ENCODE assay signal across 19 cellular contexts in genomic region chr17:5536831-5537230, GRCh38. TPM values are rescaled to one million over a fixed set of nuclear protein-coding genes. Genes with fewer than 3 reads are reported as not detected.
DNase-seq lines count a peak whose midpoint lies in the region; ATAC-seq, FAIRE-seq and TF ChIP-seq lines count a peak whose summit lies in the region.
"Had no signal": no experiment of that assay in that cellular context is flagged by ENCODE, and none has a peak within 500 bp of the region (broad histone marks: within the 10 kb centered on the region; RNA-seq: fewer than 3 reads in every experiment).

No MANE protein-coding gene starts in this region.

- peaks cover 53% of the 10 kb centered on the region for H3K36me3 ChIP-seq in upper lobe of right lung
- peaks cover 18 to 96% (median 30%) of the 10 kb centered on the region in 3 experiments for H3K36me3 ChIP-seq in naive thymus-derived CD4-positive, alpha-beta T cell (ENCODE audit: control insufficient read depth in 2 of 3, insufficient read depth in 3 of 3, low read length in 3 of 3)

- H3K9me3 Mint-ChIP-seq in activated naive CD4-positive, alpha-beta T cell treated with anti-CD3 and anti-CD28 coated beads, Interleukin-2, amount 10 ng/mL, durations not matched to agents 7 days and 5 days = no peaks in the 10 kb centered on the region
- H3K9me3 Mint-ChIP-seq in activated naive CD4-positive, alpha-beta T cell treated with anti-CD3 and anti-CD28 coated beads for 36 hours = no peaks in the 10 kb centered on the region
- H3K9me3 Mint-ChIP-seq in naive thymus-derived CD4-positive, alpha-beta T cell = no peaks in the 10 kb centered on the region

- no peaks in the 10 kb centered on the region for H3K4me1 Mint-ChIP-seq in activated naive CD4-positive, alpha-beta T cell treated with anti-CD3 and anti-CD28 coated beads, Interleukin-2, amount 10 ng/mL, durations not matched to agents 7 days and 5 days
- H3K4me1 Mint-ChIP-seq in activated naive CD4-positive, alpha-beta T cell treated with anti-CD3 and anti-CD28 coated beads for 36 hours (ENCODE audit: low read depth) = no peaks in the 10 kb centered on the region
- H3K4me1 Mint-ChIP-seq in T-helper 17 cell = peaks cover 8% of the 10 kb centered on the region
- H3K4me1 Mint-ChIP-seq in naive thymus-derived CD4-positive, alpha-beta T cell = peaks cover 0 to 2% (median 0%) of the 10 kb centered on the region in 7 donors

- no peak overlapping the region for H3K27ac ChIP-seq in upper lobe of right lung
- no peak overlapping the region for H3K27ac ChIP-seq in naive thymus-derived CD4-positive, alpha-beta T cell (ENCODE audit: low read depth, low read length)
- H3K27ac ChIP-seq: HL-60 had no signal

- no peak for ATAC-seq in T-helper 17 cell
- no peak for ATAC-seq in upper lobe of right lung
- ATAC-seq in HG03342 (IDR thresholded peaks at IDR 0.05; ENCODE audit: unreplicated experiment) = no peak
- ATAC-seq in naive thymus-derived CD4-positive, alpha-beta T cell = no peak
- ATAC-seq: GM12878, K562 had no signal

- no peaks in the 10 kb centered on the region for H3K9me3 ChIP-seq in T-helper 17 cell (ENCODE audit: control insufficient read depth, low read length, poor library complexity, severe bottlenecking)
- no peaks in the 10 kb centered on the region for H3K9me3 ChIP-seq in upper lobe of right lung
- H3K9me3 ChIP-seq in naive thymus-derived CD4-positive, alpha-beta T cell (ENCODE audit: control insufficient read depth in 2 of 3, low read length in 3 of 3) = no peaks in the 10 kb centered on the region

- H3K36me3 Mint-ChIP-seq in activated naive CD4-positive, alpha-beta T cell treated with anti-CD3 and anti-CD28 coated beads, Interleukin-2, amount 10 ng/mL, durations not matched to agents 7 days and 5 days = peaks cover 65% of the 10 kb centered on the region
- H3K36me3 Mint-ChIP-seq in activated naive CD4-positive, alpha-beta T cell treated with anti-CD3 and anti-CD28 coated beads for 36 hours (ENCODE audit: low read depth) = peaks cover 27% of the 10 kb centered on the region
- H3K36me3 Mint-ChIP-seq in T-helper 17 cell (ENCODE audit: low read depth) = peaks cover 10% of the 10 kb centered on the region
- H3K36me3 Mint-ChIP-seq in naive thymus-derived CD4-positive, alpha-beta T cell = peaks cover 5 to 57% (median 20%) of the 10 kb centered on the region in 5 donors

- DNase-seq in activated naive CD4-positive, alpha-beta T cell treated with anti-CD3 and anti-CD28 coated beads, Interleukin-2, amount 10 ng/mL, durations not matched to agents 7 days and 5 days = no peak
- no peak for DNase-seq in activated naive CD4-positive, alpha-beta T cell treated with anti-CD3 and anti-CD28 coated beads for 36 hours
- DNase-seq in T-helper 17 cell = no peak
- DNase-seq in mesenteric fat pad (ENCODE audit: low spot score) = peak; percentile 81
- peak; percentile 50 for DNase-seq in upper lobe of right lung
- DNase-seq in GM12892 (ENCODE audit: insufficient read length) = no peak
- DNase-seq in naive thymus-derived CD4-positive, alpha-beta T cell = no peak
- DNase-seq: DMS79, NCI-H146, NCI-H2081 treated with DMSO at 0.1 percent for 48 hours, NCI-H2227 treated with DMSO at 0.1 percent for 48 hours, NCI-H526 treated with DMSO at 0.1 percent for 48 hours, OCI-M1, RPMI8226 had no signal

- CTCF ChIA-PET in activated naive CD4-positive, alpha-beta T cell treated with anti-CD3 and anti-CD28 coated beads, Interleukin-2, amount 10 ng/mL, durations not matched to agents 7 days and 5 days (lab: Charles Lee) = no interaction called here
- CTCF ChIA-PET in activated naive CD4-positive, alpha-beta T cell treated with anti-CD3 and anti-CD28 coated beads for 36 hours (lab: Charles Lee) = no interaction called here
- CTCF ChIA-PET in naive thymus-derived CD4-positive, alpha-beta T cell (lab: Charles Lee) = no interaction called here

- no peak for FAIRE-seq in GM12892 (lab: Jason Lieb, UNC)
- FAIRE-seq: GM12878, GM19239, K562 had no signal

- no peak overlapping the region for H3K4me3 Mint-ChIP-seq in activated naive CD4-positive, alpha-beta T cell treated with anti-CD3 and anti-CD28 coated beads, Interleukin-2, amount 10 ng/mL, durations not matched to agents 7 days and 5 days
- no peak overlapping the region for H3K4me3 Mint-ChIP-seq in activated naive CD4-positive, alpha-beta T cell treated with anti-CD3 and anti-CD28 coated beads for 36 hours
- no peak overlapping the region for H3K4me3 Mint-ChIP-seq in T-helper 17 cell
- H3K4me3 Mint-ChIP-seq in naive thymus-derived CD4-positive, alpha-beta T cell = no peak overlapping the region

- no peak overlapping the region for H3K4me3 ChIP-seq in upper lobe of right lung
- no peak overlapping the region for H3K4me3 ChIP-seq in naive thymus-derived CD4-positive, alpha-beta T cell (ENCODE audit: low read length)
- H3K4me3 ChIP-seq: GM12878, K562 had no signal

- H3K27me3 ChIP-seq in upper lobe of right lung = no peaks in the 10 kb centered on the region
- H3K27me3 ChIP-seq in naive thymus-derived CD4-positive, alpha-beta T cell (ENCODE audit: control insufficient read depth in 2 of 2, insufficient read depth in 2 of 2, low read length in 2 of 2) = no peaks in the 10 kb centered on the region

- POLR2A ChIA-PET in naive thymus-derived CD4-positive, alpha-beta T cell (lab: Charles Lee) = no interaction called here

- no peak for TF ChIP-seq CTCF in upper lobe of right lung (IDR thresholded peaks at IDR 0.05)

- H3K4me1 ChIP-seq in upper lobe of right lung = no peaks in the 10 kb centered on the region
- H3K4me1 ChIP-seq in naive thymus-derived CD4-positive, alpha-beta T cell (ENCODE audit: control insufficient read depth in 2 of 2, insufficient read depth in 2 of 2, low read length in 2 of 2) = no peaks in the 10 kb centered on the region

- intact Hi-C loops in activated naive CD4-positive, alpha-beta T cell treated with anti-CD3 and anti-CD28 coated beads for 36 hours (cut with micrococcal nuclease) = no loop called here
- intact Hi-C loops in upper lobe of right lung (cut with DNase I) = no loop called here
- intact Hi-C loops in naive thymus-derived CD4-positive, alpha-beta T cell (cut with micrococcal nuclease) = no loop called here

- peak overlapping the region; percentile 45 for H3K27ac Mint-ChIP-seq in activated naive CD4-positive, alpha-beta T cell treated with anti-CD3 and anti-CD28 coated beads, Interleukin-2, amount 10 ng/mL, durations not matched to agents 7 days and 5 days
- H3K27ac Mint-ChIP-seq in activated naive CD4-positive, alpha-beta T cell treated with anti-CD3 and anti-CD28 coated beads for 36 hours = no peak overlapping the region
- H3K27ac Mint-ChIP-seq in T-helper 17 cell = peak overlapping the region; percentile 84
- H3K27ac Mint-ChIP-seq in naive thymus-derived CD4-positive, alpha-beta T cell = peak overlapping the region in 4 of 9 donors; percentile 24 to 67 (median 44)

- no peak for TF ChIP-seq POLR2A in GM12892 (IDR thresholded peaks at IDR 0.05; ENCODE audit: low read depth, low read length)

- no peaks in the 10 kb centered on the region for H3K27me3 Mint-ChIP-seq in activated naive CD4-positive, alpha-beta T cell treated with anti-CD3 and anti-CD28 coated beads, Interleukin-2, amount 10 ng/mL, durations not matched to agents 7 days and 5 days
- no peaks in the 10 kb centered on the region for H3K27me3 Mint-ChIP-seq in activated naive CD4-positive, alpha-beta T cell treated with anti-CD3 and anti-CD28 coated beads for 36 hours (ENCODE audit: low read depth)
- no peaks in the 10 kb centered on the region for H3K27me3 Mint-ChIP-seq in T-helper 17 cell
- H3K27me3 Mint-ChIP-seq in naive thymus-derived CD4-positive, alpha-beta T cell = no peaks in the 10 kb centered on the region

RNA-seq across cellular contexts. Expression of gene NLRP1, which starts 47.5 kb away (rescaled TPM):
- 10 to 100 TPM; 44.9 to 49.4 TPM for total RNA-seq in activated naive CD4-positive, alpha-beta T cell treated with anti-CD3 and anti-CD28 coated beads for 36 hours
- total RNA-seq in T-helper 17 cell = 100 to 1,000 TPM; 190 to 200 TPM
- 23.8 TPM for total RNA-seq in mesenteric fat pad
- 33.2 TPM for total RNA-seq in upper lobe of right lung
- 20.1 TPM for polyA plus RNA-seq in GM12892 (2012; ENCODE audit: missing spikeins)
- total RNA-seq in naive thymus-derived CD4-positive, alpha-beta T cell = 100 to 1,000 TPM in 4 of 5 experiments, 10 to 100 TPM in 1; 86.6 to 360 (median 259) TPM
- polyA plus RNA-seq in naive thymus-derived CD4-positive, alpha-beta T cell = 10 to 100 TPM; 27.7 to 60.7 TPM

RNA-seq across cellular contexts. Expression of gene MIS12, which starts 50.5 kb away (rescaled TPM):
- 10 to 100 TPM; 37.2 to 37.6 TPM for total RNA-seq in activated naive CD4-positive, alpha-beta T cell treated with anti-CD3 and anti-CD28 coated beads for 36 hours
- 10 to 100 TPM; 19.2 to 31.0 TPM for total RNA-seq in T-helper 17 cell
- 12.9 TPM for total RNA-seq in mesenteric fat pad
- 17.0 TPM for total RNA-seq in upper lobe of right lung
- polyA plus RNA-seq in GM12892 (2012; ENCODE audit: missing spikeins) = 19.8 TPM
- total RNA-seq in naive thymus-derived CD4-positive, alpha-beta T cell = 10 to 100 TPM; 16.3 to 53.6 (median 38.4) TPM
- polyA plus RNA-seq in naive thymus-derived CD4-positive, alpha-beta T cell = 10 to 100 TPM; 19.8 to 20.6 TPM

RNA-seq across cellular contexts. Expression of gene DERL2, which starts 50.9 kb away (rescaled TPM):
- total RNA-seq in activated naive CD4-positive, alpha-beta T cell treated with anti-CD3 and anti-CD28 coated beads for 36 hours = 10 to 100 TPM; 40.7 to 46.4 TPM
- total RNA-seq in T-helper 17 cell (10 to 100 TPM; 66.3 to 78.0 TPM), mesenteric fat pad (73.4 TPM), upper lobe of right lung (64.0 TPM)
- polyA plus RNA-seq in GM12892 (2012; ENCODE audit: missing spikeins) = 42.1 TPM
- 10 to 100 TPM; 63.4 to 84.4 (median 80.4) TPM for total RNA-seq in naive thymus-derived CD4-positive, alpha-beta T cell
- 10 to 100 TPM; 50.2 to 59.1 TPM for polyA plus RNA-seq in naive thymus-derived CD4-positive, alpha-beta T cell

Comparison
In these comparisons a context has a peak if more than half of its experiments do, and no peak if none do; other contexts are left out.
1. DNase-seq: peak in mesenteric fat pad (single experiment) and upper lobe of right lung (single experiment); none in activated naive CD4-positive, alpha-beta T cell treated with anti-CD3 and anti-CD28 coated beads, Interleukin-2, amount 10 ng/mL, durations not matched to agents 7 days and 5 days (single experiment), activated naive CD4-positive, alpha-beta T cell treated with anti-CD3 and anti-CD28 coated beads for 36 hours (single experiment), T-helper 17 cell (0 of 3), GM12892 (single experiment) and naive thymus-derived CD4-positive, alpha-beta T cell (0 of 9).